In the genomic region with DNA sequence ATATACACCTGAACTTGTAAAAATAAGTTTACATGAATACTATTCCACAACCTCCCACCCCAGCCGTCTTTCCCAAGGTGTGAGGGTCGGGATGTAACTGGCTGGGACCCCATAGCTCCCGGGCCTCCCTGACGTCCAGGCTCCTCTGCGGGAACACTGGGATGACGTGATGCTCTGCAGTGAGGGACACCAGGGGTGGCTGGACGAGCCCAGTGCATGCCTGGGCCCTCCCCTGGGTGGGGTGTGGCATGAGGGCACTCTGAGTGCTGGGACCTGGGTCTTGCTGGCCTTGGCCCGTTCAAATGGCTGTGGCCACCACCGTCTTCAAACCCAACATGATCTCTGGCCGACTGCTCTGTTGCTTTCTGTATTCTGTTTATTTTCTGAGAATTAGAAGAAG, we compare ENCODE assay signal across 13 cellular contexts.
"Had no signal": no experiment of that assay in that cellular context is flagged by ENCODE, and none has a peak within 500 bp of the region (broad histone marks: within the 10 kb centered on the region; RNA-seq: fewer than 3 reads in every experiment).

No MANE protein-coding gene starts in this region.

- H3K36me3 ChIP-seq: gastroesophageal sphincter, heart right ventricle, prostate gland, uterus had no signal

- H3K9me3 Mint-ChIP-seq: activated naive CD8-positive, alpha-beta T cell treated with anti-CD3 and anti-CD28 coated beads for 36 hours; naive thymus-derived CD4-positive, alpha-beta T cell; stimulated activated effector memory CD8-positive, alpha-beta T cell treated with anti-CD3 and anti-CD28 coated beads, Interleukin-12 subunit alpha, Interleukin-12 subunit beta, amount 100 ng/mL, for 72 hours had no signal

- H3K27me3 Mint-ChIP-seq: activated naive CD8-positive, alpha-beta T cell treated with anti-CD3 and anti-CD28 coated beads for 36 hours had no signal

- H3K27me3 ChIP-seq: uterus had no signal

- H3K4me1 ChIP-seq: gastroesophageal sphincter, heart right ventricle, prostate gland, uterus had no signal

- H3K9me3 ChIP-seq: gastroesophageal sphincter, heart right ventricle, prostate gland, uterus had no signal

- DNase-seq: activated naive CD8-positive, alpha-beta T cell treated with anti-CD3 and anti-CD28 coated beads for 36 hours; amygdala; dermis blood vessel endothelial cell; heart right ventricle; left colon; naive thymus-derived CD4-positive, alpha-beta T cell; stimulated activated CD4-positive, alpha-beta T cell treated with anti-CD3 and anti-CD28 coated beads, Interleukin-12 subunit alpha, Interleukin-12 subunit beta, amount 100 ng/mL, for 4 hours; SW 1271; uterus had no signal

- H3K36me3 Mint-ChIP-seq: activated naive CD8-positive, alpha-beta T cell treated with anti-CD3 and anti-CD28 coated beads for 36 hours; brain; naive thymus-derived CD4-positive, alpha-beta T cell; stimulated activated effector memory CD8-positive, alpha-beta T cell treated with anti-CD3 and anti-CD28 coated beads, Interleukin-12 subunit alpha, Interleukin-12 subunit beta, amount 100 ng/mL, for 72 hours had no signal

- H3K4me3 Mint-ChIP-seq: activated naive CD8-positive, alpha-beta T cell treated with anti-CD3 and anti-CD28 coated beads for 36 hours; brain; naive thymus-derived CD4-positive, alpha-beta T cell; stimulated activated effector memory CD8-positive, alpha-beta T cell treated with anti-CD3 and anti-CD28 coated beads, Interleukin-12 subunit alpha, Interleukin-12 subunit beta, amount 100 ng/mL, for 72 hours had no signal

- H3K4me3 ChIP-seq: gastroesophageal sphincter, heart right ventricle, prostate gland, uterus had no signal

- H3K27ac ChIP-seq: gastroesophageal sphincter, heart right ventricle, prostate gland, uterus had no signal

- ATAC-seq: gastroesophageal sphincter; heart right ventricle; left colon; stimulated activated effector memory CD8-positive, alpha-beta T cell treated with anti-CD3 and anti-CD28 coated beads, Interleukin-12 subunit alpha, Interleukin-12 subunit beta, amount 100 ng/mL, for 72 hours had no signal

- H3K4me1 Mint-ChIP-seq: activated naive CD8-positive, alpha-beta T cell treated with anti-CD3 and anti-CD28 coated beads for 36 hours; stimulated activated effector memory CD8-positive, alpha-beta T cell treated with anti-CD3 and anti-CD28 coated beads, Interleukin-12 subunit alpha, Interleukin-12 subunit beta, amount 100 ng/mL, for 72 hours had no signal

- H3K27ac Mint-ChIP-seq: activated naive CD8-positive, alpha-beta T cell treated with anti-CD3 and anti-CD28 coated beads for 36 hours; stimulated activated effector memory CD8-positive, alpha-beta T cell treated with anti-CD3 and anti-CD28 coated beads, Interleukin-12 subunit alpha, Interleukin-12 subunit beta, amount 100 ng/mL, for 72 hours had no signal
